Comparison of ENCODE assay signal across 16 cellular contexts in the genomic region with DNA sequence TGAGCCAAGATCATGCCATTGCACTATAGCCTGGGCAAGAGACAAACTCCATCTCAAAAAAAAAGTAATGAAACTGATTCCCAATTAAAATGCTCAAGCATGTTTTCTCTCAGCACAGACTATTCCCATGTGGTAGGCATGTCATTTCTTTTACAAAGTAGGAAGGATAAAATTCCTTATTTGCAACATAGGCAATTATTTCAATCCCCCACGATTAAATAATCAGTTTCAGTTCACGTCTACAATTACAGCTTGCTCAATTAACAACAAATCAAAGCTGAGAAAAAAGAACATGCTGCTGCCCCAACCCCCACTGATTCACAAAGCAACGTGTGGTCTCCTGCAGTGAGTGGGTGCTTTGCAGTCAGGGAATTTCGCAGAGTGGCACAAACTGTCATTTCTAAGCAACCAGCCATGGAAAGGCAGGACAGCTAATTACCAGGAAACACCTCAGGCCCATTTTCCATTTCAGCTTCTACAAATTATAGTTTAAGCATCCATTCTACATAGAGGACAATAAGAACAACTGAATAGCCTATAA.
"Had no signal": no experiment of that assay in that cellular context is flagged by ENCODE, and none has a peak within 500 bp of the region (broad histone marks: within the 10 kb centered on the region; RNA-seq: fewer than 3 reads in every experiment).

No MANE protein-coding gene starts in this region.

- H2AFZ ChIP-seq: hepatocyte had no signal

- H3K79me2 ChIP-seq: hepatocyte had no signal

- H3K27me3 Mint-ChIP-seq: activated naive CD8-positive, alpha-beta T cell treated with anti-CD3 and anti-CD28 coated beads, Interleukin-2, amount 10 ng/mL, durations not matched to agents 7 days and 5 days; naive thymus-derived CD8-positive, alpha-beta T cell; stimulated activated naive B cell treated with anti-CD40 and anti-IgM and Interleukin-4, amounts not matched to agents 10 μg/mL and 1 μg/mL and 100 μg/mL, for 72 hours had no signal

- DNase-seq: activated CD4-positive, CD25-positive, alpha-beta regulatory T cell; activated gamma-delta T cell treated with Interleukin-2 at 50 U/mL for 16 hours; activated naive CD8-positive, alpha-beta T cell treated with anti-CD3 and anti-CD28 coated beads, Interleukin-2, amount 10 ng/mL, durations not matched to agents 7 days and 5 days; brain microvascular endothelial cell; cortex of kidney; effector CD4-positive, alpha-beta T cell; mammary epithelial cell; mucosa of descending colon; naive thymus-derived CD8-positive, alpha-beta T cell; stimulated activated CD4-positive, alpha-beta T cell treated with anti-CD3 and anti-CD28 coated beads, Interleukin-2, amount 100 ng/mL, for 48 hours; stimulated activated naive B cell treated with anti-CD40 and anti-IgM and Interleukin-4, amounts not matched to agents 10 μg/mL and 1 μg/mL and 100 μg/mL, for 72 hours had no signal

- H3K27ac Mint-ChIP-seq: activated naive CD8-positive, alpha-beta T cell treated with anti-CD3 and anti-CD28 coated beads, Interleukin-2, amount 10 ng/mL, durations not matched to agents 7 days and 5 days; T-helper 2 cell treated with Interferon-gamma antibody and Interleukin-4, amounts not matched to agents 5 μg/mL and 100 μg/mL, for 36 hours had no signal

- H3K9me3 Mint-ChIP-seq: activated naive CD8-positive, alpha-beta T cell treated with anti-CD3 and anti-CD28 coated beads, Interleukin-2, amount 10 ng/mL, durations not matched to agents 7 days and 5 days; naive thymus-derived CD8-positive, alpha-beta T cell; stimulated activated naive B cell treated with anti-CD40 and anti-IgM and Interleukin-4, amounts not matched to agents 10 μg/mL and 1 μg/mL and 100 μg/mL, for 72 hours; T-helper 2 cell treated with Interferon-gamma antibody and Interleukin-4, amounts not matched to agents 5 μg/mL and 100 μg/mL, for 36 hours had no signal

- H3K4me3 ChIP-seq: esophagus muscularis mucosa, hepatocyte, mucosa of descending colon, tibial nerve, vagina had no signal

- H3K4me2 ChIP-seq: hepatocyte had no signal

- H3K27me3 ChIP-seq: brain microvascular endothelial cell, esophagus muscularis mucosa, hepatocyte, tibial nerve, vagina had no signal

- ATAC-seq: mucosa of descending colon; naive thymus-derived CD8-positive, alpha-beta T cell; stimulated activated naive B cell treated with anti-CD40 and anti-IgM and Interleukin-4, amounts not matched to agents 10 μg/mL and 1 μg/mL and 100 μg/mL, for 72 hours had no signal

- H3K9me3 ChIP-seq: esophagus muscularis mucosa, mucosa of descending colon, tibial nerve, vagina had no signal

- H3K27ac ChIP-seq: brain microvascular endothelial cell, esophagus muscularis mucosa, hepatocyte, tibial nerve, vagina had no signal

- H3K4me1 ChIP-seq: esophagus muscularis mucosa, tibial nerve, vagina had no signal

- H3K4me3 Mint-ChIP-seq: activated naive CD8-positive, alpha-beta T cell treated with anti-CD3 and anti-CD28 coated beads, Interleukin-2, amount 10 ng/mL, durations not matched to agents 7 days and 5 days; naive thymus-derived CD8-positive, alpha-beta T cell; stimulated activated naive B cell treated with anti-CD40 and anti-IgM and Interleukin-4, amounts not matched to agents 10 μg/mL and 1 μg/mL and 100 μg/mL, for 72 hours; T-helper 2 cell treated with Interferon-gamma antibody and Interleukin-4, amounts not matched to agents 5 μg/mL and 100 μg/mL, for 36 hours had no signal
